Comparison of ENCODE assay signal across 22 cellular contexts in genomic region chr18:4510160-4510559, GRCh38. TPM values are rescaled to one million over a fixed set of nuclear protein-coding genes. Genes with fewer than 3 reads are reported as not detected.
"Had no signal": no experiment of that assay in that cellular context is flagged by ENCODE, and none has a peak within 500 bp of the region (broad histone marks: within the 10 kb centered on the region; RNA-seq: fewer than 3 reads in every experiment).

No MANE protein-coding gene starts in this region.

- H3K9me3 Mint-ChIP-seq: mesothelial cell of epicardium had no signal

- FAIRE-seq: kidney had no signal

- H3K36me3 Mint-ChIP-seq: mesothelial cell of epicardium; naive B cell; neural progenitor cell; stimulated activated naive B cell treated with anti-CD40 and anti-IgM and Interleukin-4, amounts not matched to agents 10 μg/mL and 1 μg/mL and 100 μg/mL, for 72 hours had no signal

- H3K36me3 ChIP-seq: esophagus muscularis mucosa, gastroesophageal sphincter, heart left ventricle, neural progenitor cell, sigmoid colon, transverse colon, vagina had no signal

- H3K27ac ChIP-seq: coronary artery, esophagus muscularis mucosa, foreskin keratinocyte, gastroesophageal sphincter, heart left ventricle, hepatocyte, neural progenitor cell, psoas muscle, sigmoid colon, transverse colon, vagina had no signal

- H3K4me1 Mint-ChIP-seq: mesothelial cell of epicardium; naive B cell; neural progenitor cell; stimulated activated naive B cell treated with anti-CD40 and anti-IgM and Interleukin-4, amounts not matched to agents 10 μg/mL and 1 μg/mL and 100 μg/mL, for 72 hours had no signal

- H3K27me3 ChIP-seq: esophagus muscularis mucosa, foreskin keratinocyte, gastroesophageal sphincter, heart left ventricle, hepatocyte, neural progenitor cell, sigmoid colon, transverse colon, vagina had no signal

- H3K4me3 Mint-ChIP-seq: mesothelial cell of epicardium; natural killer cell treated with Interleukin-12 subunit alpha and Interleukin-12 subunit beta and Interleukin-15 and Interleukin-18, amount 100 ng/mL, for 72 hours; neural progenitor cell; stimulated activated naive B cell treated with anti-CD40 and anti-IgM and Interleukin-4, amounts not matched to agents 10 μg/mL and 1 μg/mL and 100 μg/mL, for 72 hours; stimulated activated naive CD8-positive, alpha-beta T cell treated with anti-CD3 and anti-CD28 coated beads, Interleukin-15, Interleukin-2, amounts not matched to agents 100 ng/mL and 50 ng/mL, for 24 hours had no signal

- H3K4me1 ChIP-seq: esophagus muscularis mucosa, foreskin keratinocyte, gastroesophageal sphincter, heart left ventricle, neural progenitor cell, psoas muscle, sigmoid colon, transverse colon, vagina had no signal

- DNase-seq: effector memory CD4-positive, alpha-beta T cell; foreskin keratinocyte; heart left ventricle; kidney; mucosa of descending colon; naive B cell; psoas muscle; sigmoid colon; stimulated activated CD4-positive, alpha-beta T cell treated with anti-CD3 and anti-CD28 coated beads, Interleukin-4, amount 100 ng/mL, for 4 hours; stimulated activated naive B cell treated with anti-CD40 and anti-IgM and Interleukin-4, amounts not matched to agents 10 μg/mL and 1 μg/mL and 100 μg/mL, for 72 hours; transverse colon had no signal

- H3K4me3 ChIP-seq: coronary artery, esophagus muscularis mucosa, gastroesophageal sphincter, heart left ventricle, hepatocyte, mucosa of descending colon, neural progenitor cell, psoas muscle, sigmoid colon, transverse colon, vagina had no signal

- H3K27ac Mint-ChIP-seq: mesothelial cell of epicardium; natural killer cell treated with Interleukin-12 subunit alpha and Interleukin-12 subunit beta and Interleukin-15 and Interleukin-18, amount 100 ng/mL, for 72 hours; neural progenitor cell; stimulated activated naive B cell treated with anti-CD40 and anti-IgM and Interleukin-4, amounts not matched to agents 10 μg/mL and 1 μg/mL and 100 μg/mL, for 72 hours; stimulated activated naive CD8-positive, alpha-beta T cell treated with anti-CD3 and anti-CD28 coated beads, Interleukin-15, Interleukin-2, amounts not matched to agents 100 ng/mL and 50 ng/mL, for 24 hours had no signal

- ATAC-seq: stimulated activated naive B cell treated with anti-CD40 and anti-IgM and Interleukin-4, amounts not matched to agents 10 μg/mL and 1 μg/mL and 100 μg/mL, for 72 hours had no signal

- H3K9me3 ChIP-seq: esophagus muscularis mucosa, gastroesophageal sphincter, psoas muscle, transverse colon, vagina had no signal

- H3K27me3 Mint-ChIP-seq: naive B cell; natural killer cell treated with Interleukin-12 subunit alpha and Interleukin-12 subunit beta and Interleukin-15 and Interleukin-18, amount 100 ng/mL, for 72 hours; stimulated activated naive B cell treated with anti-CD40 and anti-IgM and Interleukin-4, amounts not matched to agents 10 μg/mL and 1 μg/mL and 100 μg/mL, for 72 hours; stimulated activated naive CD8-positive, alpha-beta T cell treated with anti-CD3 and anti-CD28 coated beads, Interleukin-15, Interleukin-2, amounts not matched to agents 100 ng/mL and 50 ng/mL, for 24 hours had no signal

RNA-seq across cellular contexts. Expression of gene DLGAP1, which starts 55.1 kb away (rescaled TPM):
- total RNA-seq: endothelial cell of umbilical vein; lung microvascular endothelial cell; natural killer cell treated with Interleukin-12 subunit alpha and Interleukin-12 subunit beta and Interleukin-15 and Interleukin-18, amount 100 ng/mL, for 72 hours had no signal
- polyA plus RNA-seq: foreskin keratinocyte had no signal
